ENCODE assay signal across 13 cellular contexts in genomic region chr5:139446956-139447779, GRCh38. TPM values are rescaled to one million over a fixed set of nuclear protein-coding genes. Genes with fewer than 3 reads are reported as not detected.
DNase-seq lines count a peak whose midpoint lies in the region; ATAC-seq, FAIRE-seq and TF ChIP-seq lines count a peak whose summit lies in the region.
"Had no signal": no experiment of that assay in that cellular context is flagged by ENCODE, and none has a peak within 500 bp of the region (broad histone marks: within the 10 kb centered on the region; RNA-seq: fewer than 3 reads in every experiment).

No MANE protein-coding gene starts in this region.

- no peak for FAIRE-seq in GM12891 (lab: Jason Lieb, UNC)
- FAIRE-seq: TTC549 had no signal

- ATAC-seq in esophagus mucosa (peak; percentile 36), GM19324 (IDR thresholded peaks at IDR 0.05; ENCODE audit: low FRiP score, unreplicated experiment) (no peak), HG03025 (IDR thresholded peaks at IDR 0.05; ENCODE audit: low FRiP score, unreplicated experiment) (no peak)

- no peak for TF ChIP-seq POLR2A in GM12891 (IDR thresholded peaks at IDR 0.05; ENCODE audit: low read depth, low read length)

- TF ChIP-seq CTCF in GM20000 (IDR thresholded peaks at IDR 0.05; ENCODE audit: extremely low read depth, missing control alignments) = no peak

- DNase-seq in GM12891 (ENCODE audit: insufficient read length, low spot score) (no peak), GM20000 (ENCODE audit: low spot score) (peak; percentile 37), HT1080 (ENCODE audit: low read depth) (peak; percentile 38), KG1 (lab: John Stamatoyannopoulos, UW) (no peak), DMS 273 (lab: John Stamatoyannopoulos, UW; ENCODE audit: unreplicated experiment) (no peak)
- DNase-seq: cerebellar nuclear complex, stomach had no signal

TF ChIP-seq in GM12891, 5 proteins besides CTCF, POLR2A, EP300 and RAD21:
- TF ChIP-seq POLR2AphosphoS5 (IDR thresholded peaks at IDR 0.05; ENCODE audit: low read depth, low read length) (no peak), PAX5 (IDR thresholded peaks at IDR 0.05; ENCODE audit: insufficient read depth, low read length, severe bottlenecking) (peak; percentile 41)

RNA-seq across cellular contexts. Expression of gene DNAJC18, which starts 7.8 kb away (rescaled TPM):
- 9.3 TPM for polyA plus RNA-seq in GM12891 (2012; ENCODE audit: low read depth, missing spikeins)
- 5.1 and 11.9 TPM in 2 replicates for total RNA-seq in HT1080 (2014; rRNA removed; shearing (Covaris generic))
- polyA plus RNA-seq in HT1080 (2015; cell fraction: cytosol; rRNA removed) = 12.7 and 17.5 TPM in 2 replicates
- 14.0 and 16.5 TPM in 2 replicates for polyA plus RNA-seq in HT1080 (2015; cell fraction: nucleus; rRNA removed)
- 2.2 TPM for total RNA-seq in esophagus mucosa

RNA-seq across cellular contexts. Expression of gene ECSCR, which starts 15.4 kb away (rescaled TPM):
- polyA plus RNA-seq in GM12891 (2012; ENCODE audit: low read depth, missing spikeins) = not detected
- total RNA-seq in HT1080 (2014; rRNA removed; shearing (Covaris generic)) = 53.3 and 67.7 TPM in 2 replicates
- 54.9 and 60.3 TPM in 2 replicates for polyA plus RNA-seq in HT1080 (2015; cell fraction: cytosol; rRNA removed)
- polyA plus RNA-seq in HT1080 (2015; cell fraction: nucleus; rRNA removed) = 22.4 and 27.3 TPM in 2 replicates
- 5.0 TPM for total RNA-seq in esophagus mucosa
- total RNA-seq: NCI-H460 had no signal

RNA-seq across cellular contexts. Expression of gene SMIM33, which starts 23.6 kb away (rescaled TPM):
- polyA plus RNA-seq in GM12891 (2012; ENCODE audit: low read depth, missing spikeins) = not detected
- not detected in 2 replicates for total RNA-seq in HT1080 (2014; rRNA removed; shearing (Covaris generic))
- polyA plus RNA-seq in HT1080 (2015; cell fraction: cytosol; rRNA removed) = not detected in 2 replicates
- polyA plus RNA-seq in HT1080 (2015; cell fraction: nucleus; rRNA removed) = not detected in 2 replicates
- total RNA-seq in esophagus mucosa = not detected
- total RNA-seq: NCI-H460, right atrium auricular region had no signal

RNA-seq across cellular contexts. Expression of gene STING1, which starts 35.4 kb away (rescaled TPM):
- polyA plus RNA-seq in GM12891 (2012; ENCODE audit: low read depth, missing spikeins) = 13.1 TPM
- 38.7 and 55.8 TPM in 2 replicates for total RNA-seq in HT1080 (2014; rRNA removed; shearing (Covaris generic))
- 60.9 and 62.1 TPM in 2 replicates for polyA plus RNA-seq in HT1080 (2015; cell fraction: cytosol; rRNA removed)
- polyA plus RNA-seq in HT1080 (2015; cell fraction: nucleus; rRNA removed) = 133 and 146 TPM in 2 replicates
- 45.5 TPM for total RNA-seq in esophagus mucosa

RNA-seq across cellular contexts. Expression of gene SPATA24, which starts 43.3 kb away (rescaled TPM):
- 9.1 TPM for polyA plus RNA-seq in GM12891 (2012; ENCODE audit: low read depth, missing spikeins)
- 5.9 and 6.7 TPM in 2 replicates for total RNA-seq in HT1080 (2014; rRNA removed; shearing (Covaris generic))
- polyA plus RNA-seq in HT1080 (2015; cell fraction: cytosol; rRNA removed) = 4.9 and 9.9 TPM in 2 replicates
- 5.5 and 9.2 TPM in 2 replicates for polyA plus RNA-seq in HT1080 (2015; cell fraction: nucleus; rRNA removed)
- total RNA-seq in esophagus mucosa = 3.7 TPM

Comparison
In these comparisons a context has a peak if more than half of its experiments do, and no peak if none do; other contexts are left out.
1. DNase-seq: peak in GM20000 (single experiment) and HT1080 (single experiment); none in GM12891 (single experiment), KG1 (single experiment) and DMS 273 (single experiment).